6 cellular contexts compared by ENCODE assay signal in genomic region chr3:169811606-169812123, GRCh38. TPM values are rescaled to one million over a fixed set of nuclear protein-coding genes. Genes with fewer than 3 reads are reported as not detected.
DNase-seq lines count a peak whose midpoint lies in the region; ATAC-seq and TF ChIP-seq lines count a peak whose summit lies in the region.

No MANE protein-coding gene starts in this region.

- H3K4me1 Mint-ChIP-seq in activated CD8-positive, alpha-beta memory T cell treated with anti-CD3 and anti-CD28 coated beads, Interleukin-2, amount 10 ng/mL, durations not matched to agents 7 days and 5 days: peaks cover 49% of the 10 kb centered on the region
- H3K4me1 Mint-ChIP-seq in T-helper 17 cell: peaks cover 22% of the 10 kb centered on the region

- H3K27me3 Mint-ChIP-seq in activated CD8-positive, alpha-beta memory T cell treated with anti-CD3 and anti-CD28 coated beads, Interleukin-2, amount 10 ng/mL, durations not matched to agents 7 days and 5 days: peaks cover 5% of the 10 kb centered on the region
- peaks cover 4% of the 10 kb centered on the region for H3K27me3 Mint-ChIP-seq in T-helper 17 cell

- H3K9me3 ChIP-seq in T-helper 17 cell (ENCODE audit: control insufficient read depth, low read length, poor library complexity, severe bottlenecking) (peaks cover 3% of the 10 kb centered on the region), thoracic aorta (no peaks in the 10 kb centered on the region)

- peaks cover 18% of the 10 kb centered on the region for H3K36me3 Mint-ChIP-seq in activated CD8-positive, alpha-beta memory T cell treated with anti-CD3 and anti-CD28 coated beads, Interleukin-2, amount 10 ng/mL, durations not matched to agents 7 days and 5 days
- H3K36me3 Mint-ChIP-seq in T-helper 17 cell (ENCODE audit: low read depth): no peaks in the 10 kb centered on the region

- H3K27ac ChIP-seq in thoracic aorta: peak overlapping the region; percentile 31 to 72

- peak overlapping the region; percentile 75 for H3K4me3 Mint-ChIP-seq in activated CD8-positive, alpha-beta memory T cell treated with anti-CD3 and anti-CD28 coated beads, Interleukin-2, amount 10 ng/mL, durations not matched to agents 7 days and 5 days
- peak overlapping the region; percentile 94 for H3K4me3 Mint-ChIP-seq in T-helper 17 cell

- peak; percentile 45 for DNase-seq in activated CD8-positive, alpha-beta memory T cell treated with anti-CD3 and anti-CD28 coated beads, Interleukin-2, amount 10 ng/mL, durations not matched to agents 7 days and 5 days
- DNase-seq in activated CD8-positive, alpha-beta memory T cell treated with anti-CD3 and anti-CD28 coated beads, Interleukin-2, amount 50 U/mL, for 4 hours: no peak
- DNase-seq in T-helper 17 cell (no peak), hepatic stellate cell (ENCODE audit: low spot score) (peak; percentile 53), thoracic aorta (ENCODE audit: low spot score) (no peak)
- no peak for DNase-seq in stimulated activated CD4-positive, alpha-beta T cell treated with anti-CD3 and anti-CD28 coated beads, Interleukin-15, amount 100 ng/mL, for 24 hours

- CTCF ChIA-PET in activated CD8-positive, alpha-beta memory T cell treated with anti-CD3 and anti-CD28 coated beads, Interleukin-2, amount 10 ng/mL, durations not matched to agents 7 days and 5 days (lab: Charles Lee): interaction anchor here (1.0 to 1.4 kb wide), 6 partner anchors 11 to 156 kb away, joined by 3 to 10 read pairs (median 4); partner anchors contain the start of gene MYNN

- H3K4me1 ChIP-seq in thoracic aorta (ENCODE audit: control insufficient read depth in 1 of 2, low read depth in 2 of 2): peaks cover 0 to 16% of the 10 kb centered on the region in 2 donors

- H3K27ac Mint-ChIP-seq in activated CD8-positive, alpha-beta memory T cell treated with anti-CD3 and anti-CD28 coated beads, Interleukin-2, amount 10 ng/mL, durations not matched to agents 7 days and 5 days: peak overlapping the region; percentile 90
- no peak overlapping the region for H3K27ac Mint-ChIP-seq in T-helper 17 cell

- ATAC-seq in activated CD8-positive, alpha-beta memory T cell treated with anti-CD3 and anti-CD28 coated beads, Interleukin-2, amount 10 ng/mL, durations not matched to agents 7 days and 5 days: no peak
- no peak for ATAC-seq in T-helper 17 cell
- ATAC-seq in thoracic aorta (ENCODE audit: insufficient number of reproducible peaks, low FRiP score, low read depth): no peak

- peak overlapping the region; percentile 74 for H3K4me3 ChIP-seq in thoracic aorta

- no peak for TF ChIP-seq CTCF in thoracic aorta (IDR thresholded peaks at IDR 0.05)

- H3K27me3 ChIP-seq in thoracic aorta (replicated peaks; ENCODE audit: insufficient read depth): no peaks in the 10 kb centered on the region

- no peaks in the 10 kb centered on the region for H3K36me3 ChIP-seq in thoracic aorta

- H3K9me3 Mint-ChIP-seq in activated CD8-positive, alpha-beta memory T cell treated with anti-CD3 and anti-CD28 coated beads, Interleukin-2, amount 10 ng/mL, durations not matched to agents 7 days and 5 days (ENCODE audit: low read depth): peaks cover 11% of the 10 kb centered on the region

RNA-seq across cellular contexts. Expression of gene LRRIQ4, which starts 1.0 kb away (rescaled TPM):
- under 1 TPM; 0.23 to 0.35 TPM for total RNA-seq in activated CD8-positive, alpha-beta memory T cell treated with anti-CD3 and anti-CD28 coated beads, Interleukin-2, amount 10 ng/mL, durations not matched to agents 7 days and 5 days
- total RNA-seq in T-helper 17 cell (not detected), thoracic aorta (not detected)

RNA-seq across cellular contexts. Expression of gene LRRC34, which starts 1.0 kb away (rescaled TPM):
- 1 to 10 TPM; 7.2 to 9.6 TPM for total RNA-seq in activated CD8-positive, alpha-beta memory T cell treated with anti-CD3 and anti-CD28 coated beads, Interleukin-2, amount 10 ng/mL, durations not matched to agents 7 days and 5 days
- total RNA-seq in T-helper 17 cell: under 1 TPM; 0.77 to 0.78 TPM
- total RNA-seq in thoracic aorta: 1 to 10 TPM; 4.5 to 5.1 TPM

RNA-seq across cellular contexts. Expression of gene MYNN, which starts 38.5 kb away (rescaled TPM):
- 10 to 100 TPM; 15.3 to 16.9 TPM for total RNA-seq in activated CD8-positive, alpha-beta memory T cell treated with anti-CD3 and anti-CD28 coated beads, Interleukin-2, amount 10 ng/mL, durations not matched to agents 7 days and 5 days
- 10 to 100 TPM; 21.0 to 21.2 TPM for total RNA-seq in T-helper 17 cell
- total RNA-seq in thoracic aorta: 10 to 100 TPM; 10.8 to 14.3 TPM

RNA-seq across cellular contexts. Expression of gene ACTRT3, which starts 42.3 kb away (rescaled TPM):
- under 1 TPM; 0.49 to 0.76 TPM for total RNA-seq in activated CD8-positive, alpha-beta memory T cell treated with anti-CD3 and anti-CD28 coated beads, Interleukin-2, amount 10 ng/mL, durations not matched to agents 7 days and 5 days
- total RNA-seq in T-helper 17 cell (not detected), thoracic aorta (1 to 10 TPM; 2.7 to 3.1 TPM)

RNA-seq across cellular contexts. Expression of gene TERC, which starts 46.8 kb away (rescaled TPM):
- 10 to 100 TPM; 10.5 to 17.4 TPM for total RNA-seq in activated CD8-positive, alpha-beta memory T cell treated with anti-CD3 and anti-CD28 coated beads, Interleukin-2, amount 10 ng/mL, durations not matched to agents 7 days and 5 days
- 10 to 100 TPM in 1 of 2 donors, 1 to 10 TPM in 1; 6.0 to 11.0 TPM for total RNA-seq in T-helper 17 cell
- total RNA-seq in thoracic aorta: 100 to 1,000 TPM; 126 to 132 TPM

Comparison
In these comparisons a context has a peak if more than half of its experiments do, and no peak if none do; other contexts are left out.
1. DNase-seq: peak in activated CD8-positive, alpha-beta memory T cell treated with anti-CD3 and anti-CD28 coated beads, Interleukin-2, amount 10 ng/mL, durations not matched to agents 7 days and 5 days (single experiment) and hepatic stellate cell (single experiment); none in activated CD8-positive, alpha-beta memory T cell treated with anti-CD3 and anti-CD28 coated beads, Interleukin-2, amount 50 U/mL, for 4 hours (single experiment), T-helper 17 cell (0 of 3), thoracic aorta (single experiment) and stimulated activated CD4-positive, alpha-beta T cell treated with anti-CD3 and anti-CD28 coated beads, Interleukin-15, amount 100 ng/mL, for 24 hours (single experiment).